10 cellular contexts compared by ENCODE assay signal in the genomic region with DNA sequence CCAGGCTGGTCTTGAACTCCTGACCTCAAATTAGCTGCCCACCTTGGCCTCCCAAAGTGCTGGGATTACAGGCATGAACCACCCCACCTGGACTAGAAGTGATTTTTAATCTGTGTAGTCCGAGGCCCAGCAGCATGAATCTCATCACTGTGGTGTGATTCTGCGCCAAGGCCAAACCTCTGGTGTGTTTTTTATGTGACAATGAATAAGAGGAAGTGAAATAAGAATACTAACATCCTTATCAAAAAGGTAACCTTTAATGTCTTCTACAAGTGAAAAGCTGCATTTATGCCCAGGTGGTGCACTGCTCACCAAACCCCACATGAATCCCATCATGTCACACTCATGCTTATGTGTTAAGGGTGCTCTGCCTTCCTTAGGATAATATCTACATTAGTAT.
"Had no signal": no experiment of that assay in that cellular context is flagged by ENCODE, and none has a peak within 500 bp of the region (broad histone marks: within the 10 kb centered on the region; RNA-seq: fewer than 3 reads in every experiment).

No MANE protein-coding gene starts in this region.

- H3K4me1 ChIP-seq: HAP-1 had no signal

- ATAC-seq: HCT116, HepG2 had no signal

- H3K36me3 ChIP-seq: HAP-1 had no signal

- H3K4me3 Mint-ChIP-seq: HFFc6, IgD-negative memory B cell had no signal

- H3K27ac ChIP-seq: GM23248, HL-60 had no signal

- H3K9ac ChIP-seq: GM23248 had no signal

- H3K9me3 ChIP-seq: HAP-1 had no signal

- H2AFZ ChIP-seq: GM23248 had no signal

- H3K27ac Mint-ChIP-seq: HFFc6, IgD-negative memory B cell had no signal

- DNase-seq: GM23248, GOT3, H7, HFFc6, KBM-7 had no signal

- H3K9me3 Mint-ChIP-seq: HFFc6 had no signal

- H3K36me3 Mint-ChIP-seq: IgD-negative memory B cell had no signal

- FAIRE-seq: HepG2 had no signal

- H3K4me3 ChIP-seq: GM23248, HAP-1 had no signal
